7 cellular contexts compared by ENCODE assay signal in genomic region chr14:87944987-87945604, GRCh38. TPM values are rescaled to one million over a fixed set of nuclear protein-coding genes. Genes with fewer than 3 reads are reported as not detected.
DNase-seq lines count a peak whose midpoint lies in the region; ATAC-seq and TF ChIP-seq lines count a peak whose summit lies in the region.

No MANE protein-coding gene starts in this region.

- peaks cover 3 to 11% of the 10 kb centered on the region in 2 donors for H3K36me3 Mint-ChIP-seq in activated T-cell treated with anti-CD3 and anti-CD28 coated beads, Interleukin-2, amount 50 U/mL, for 72 hours (ENCODE audit: insufficient read depth in 2 of 2)

- no peak overlapping the region for H3K9ac ChIP-seq in MM.1S (ENCODE audit: low read length)

- H4K20me1 ChIP-seq in MM.1S (ENCODE audit: insufficient read depth, low read length) = no peaks in the 10 kb centered on the region
- H4K20me1 ChIP-seq in hepatocyte (ENCODE audit: insufficient read depth, poor library complexity, severe bottlenecking) = no peaks in the 10 kb centered on the region

- no peaks in the 10 kb centered on the region for H3K27me3 Mint-ChIP-seq in activated T-cell treated with anti-CD3 and anti-CD28 coated beads, Interleukin-2, amount 50 U/mL, for 72 hours (ENCODE audit: low read depth)

- H3K4me1 ChIP-seq in MM.1S (ENCODE audit: low read length) = no peaks in the 10 kb centered on the region
- H3K4me1 ChIP-seq in hepatocyte (ENCODE audit: insufficient read depth) = no peaks in the 10 kb centered on the region

- H3K27me3 ChIP-seq in MM.1S (replicated peaks; ENCODE audit: insufficient read depth, low read length) (no peaks in the 10 kb centered on the region), hepatocyte (no peaks in the 10 kb centered on the region), WERI-Rb-1 (ENCODE audit: insufficient read depth, low read depth, severe bottlenecking) (no peaks in the 10 kb centered on the region)

- no peak overlapping the region for H3K4me3 Mint-ChIP-seq in activated T-cell treated with anti-CD3 and anti-CD28 coated beads, Interleukin-2, amount 50 U/mL, for 72 hours

- no peaks in the 10 kb centered on the region for H3K9me2 ChIP-seq in MM.1S (replicated peaks; ENCODE audit: insufficient read depth, low read length)
- H3K9me2 ChIP-seq in hepatocyte (replicated peaks; ENCODE audit: insufficient read depth) = no peaks in the 10 kb centered on the region

- H3K36me3 ChIP-seq in MM.1S (replicated peaks; ENCODE audit: insufficient read depth, low read length) (no peaks in the 10 kb centered on the region), hepatocyte (replicated peaks; ENCODE audit: insufficient read depth, low read depth) (no peaks in the 10 kb centered on the region), WERI-Rb-1 (no peaks in the 10 kb centered on the region)

- H3K4me2 ChIP-seq in MM.1S (ENCODE audit: low read depth, low read length) (no peak overlapping the region), hepatocyte (no peak overlapping the region)

- TF ChIP-seq CTCF in MM.1S (IDR thresholded peaks at IDR 0.05; ENCODE audit: low read length) (peak; percentile 45), WI38 (IDR thresholded peaks at IDR 0.05; ENCODE audit: low read depth, low read length) (peak; percentile 41; the same call in 1 of the 2 replicates), hepatocyte (IDR thresholded peaks at IDR 0.05; ENCODE audit: poor library complexity) (peak; percentile 66), WERI-Rb-1 (IDR thresholded peaks at IDR 0.05; ENCODE audit: low read depth, low read length) (no peak)

- H3K79me2 ChIP-seq in MM.1S (ENCODE audit: low read length) (no peaks in the 10 kb centered on the region), hepatocyte (no peaks in the 10 kb centered on the region)

- no peaks in the 10 kb centered on the region for H3K9me3 ChIP-seq in MM.1S (replicated peaks; ENCODE audit: insufficient read depth, low read length)
- H3K9me3 ChIP-seq in hepatocyte (ENCODE audit: low read depth) = no peaks in the 10 kb centered on the region
- H3K9me3 ChIP-seq in WERI-Rb-1 (ENCODE audit: severe bottlenecking) = no peaks in the 10 kb centered on the region

- H3K4me3 ChIP-seq in MM.1S (ENCODE audit: low read length) (no peak overlapping the region), WI38 (ENCODE audit: low read depth, low read length) (no peak overlapping the region), hepatocyte (no peak overlapping the region), WERI-Rb-1 (ENCODE audit: low read depth, low read length) (no peak overlapping the region)

- H2AFZ ChIP-seq in MM.1S (ENCODE audit: low read length) = no peak overlapping the region
- no peak overlapping the region for H2AFZ ChIP-seq in hepatocyte

- H3K27ac Mint-ChIP-seq in activated T-cell treated with anti-CD3 and anti-CD28 coated beads, Interleukin-2, amount 50 U/mL, for 72 hours = no peak overlapping the region

- H3K9me3 Mint-ChIP-seq in activated T-cell treated with anti-CD3 and anti-CD28 coated beads, Interleukin-2, amount 50 U/mL, for 72 hours = no peaks in the 10 kb centered on the region

- ATAC-seq in activated T-cell treated with anti-CD3 and anti-CD28 coated beads, Interleukin-2, amount 50 U/mL, for 72 hours (replicated peaks in 1 of 2) = no peak

- no peaks in the 10 kb centered on the region for H3K4me1 Mint-ChIP-seq in activated T-cell treated with anti-CD3 and anti-CD28 coated beads, Interleukin-2, amount 50 U/mL, for 72 hours (ENCODE audit: low read depth)

- no peak overlapping the region for H3K27ac ChIP-seq in MM.1S (ENCODE audit: low read length)
- H3K27ac ChIP-seq in hepatocyte = no peak overlapping the region
- H3K27ac ChIP-seq in WERI-Rb-1 = no peak overlapping the region

- H3F3A ChIP-seq in MM.1S (ENCODE audit: insufficient read depth, low read length) = no peaks in the 10 kb centered on the region

- 28% methylated on average over 4 of the region's 4 CpGs for WGBS in hepatocyte (ENCODE audit: low lambda C conversion rate, missing lambda C conversion rate)

- peak; percentile 21 for DNase-seq in GM04504 (ENCODE audit: low read depth)
- DNase-seq in MM.1S = peak; percentile 15
- DNase-seq in hepatocyte (ENCODE audit: low spot score) = peak; percentile 56
- peak; percentile 86 for DNase-seq in superior temporal gyrus (ENCODE audit: extremely low spot score)
- no peak for DNase-seq in WERI-Rb-1
- DNase-seq in activated T-cell treated with anti-CD3 and anti-CD28 coated beads, Interleukin-2, amount 50 U/mL, for 72 hours = no peak

RNA-seq across cellular contexts. Expression of gene GALC, which starts 47.9 kb away (rescaled TPM):
- 47.5 TPM in 2 replicates for total RNA-seq in hepatocyte
- polyA plus RNA-seq in hepatocyte = 20.7 and 23.0 TPM in 2 replicates
- total RNA-seq in activated T-cell treated with anti-CD3 and anti-CD28 coated beads, Interleukin-2, amount 50 U/mL, for 72 hours = 10 to 100 TPM; 40.1 to 40.3 TPM

RNA-seq across cellular contexts. Expression of gene GPR65, which starts 59.8 kb away (rescaled TPM):
- total RNA-seq in hepatocyte = 0.04 and 0.10 TPM in 2 replicates
- 0.13 and 0.22 TPM in 2 replicates for polyA plus RNA-seq in hepatocyte
- 10 to 100 TPM; 24.6 to 31.8 TPM for total RNA-seq in activated T-cell treated with anti-CD3 and anti-CD28 coated beads, Interleukin-2, amount 50 U/mL, for 72 hours

Comparison
In these comparisons a context has a peak if more than half of its experiments do, and no peak if none do; other contexts are left out.
1. DNase-seq: peak in GM04504 (single experiment), MM.1S (single experiment), hepatocyte (single experiment) and superior temporal gyrus (single experiment); none in WERI-Rb-1 (single experiment) and activated T-cell treated with anti-CD3 and anti-CD28 coated beads, Interleukin-2, amount 50 U/mL, for 72 hours (0 of 2).
2. RNA of gene GPR65, which starts 59.8 kb away (total RNA-seq): 24.6 to 31.8 TPM in activated T-cell treated with anti-CD3 and anti-CD28 coated beads, Interleukin-2, amount 50 U/mL, for 72 hours; 0.04 to 0.10 TPM in hepatocyte; every median in the first group is over 10 times any median in the second.